ENCODE assay signal across 1 cellular context in the genomic region with DNA sequence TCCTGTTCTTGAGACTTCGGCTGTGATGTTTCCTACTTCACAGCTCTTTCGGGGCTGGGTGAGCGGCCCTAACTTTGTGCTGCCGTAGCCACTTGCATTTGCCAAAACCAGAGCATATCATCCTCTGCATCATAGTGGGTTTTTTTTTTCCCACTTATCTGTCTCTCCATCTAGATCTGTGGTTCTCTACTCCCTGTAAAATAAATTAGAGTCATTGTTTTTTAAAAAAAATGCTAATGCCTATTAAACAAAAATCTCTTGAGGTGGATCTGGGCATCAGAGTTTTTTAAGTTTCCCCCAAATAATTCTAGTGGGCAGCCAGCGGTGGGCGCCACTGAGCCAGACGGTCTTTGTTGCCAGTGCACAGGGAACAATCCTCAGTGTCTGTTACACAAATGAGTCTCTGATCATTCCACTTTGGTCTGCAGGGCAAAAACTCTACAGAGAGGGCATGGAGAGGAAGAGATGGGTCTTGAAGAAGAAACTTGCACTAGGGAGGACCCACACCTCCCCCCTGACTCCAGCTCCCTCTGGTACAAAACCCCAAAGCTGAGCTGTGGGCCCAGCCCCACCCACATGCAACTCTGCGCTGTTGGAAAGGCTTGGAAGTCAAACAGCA.
TF ChIP-seq lines count a peak whose summit lies in the region.

No MANE protein-coding gene starts in this region.

TF ChIP-seq in K562, 482 proteins besides CTCF, POLR2A, EP300 and RAD21 (continued from another document):
- TF ChIP-seq, protein P1, sequence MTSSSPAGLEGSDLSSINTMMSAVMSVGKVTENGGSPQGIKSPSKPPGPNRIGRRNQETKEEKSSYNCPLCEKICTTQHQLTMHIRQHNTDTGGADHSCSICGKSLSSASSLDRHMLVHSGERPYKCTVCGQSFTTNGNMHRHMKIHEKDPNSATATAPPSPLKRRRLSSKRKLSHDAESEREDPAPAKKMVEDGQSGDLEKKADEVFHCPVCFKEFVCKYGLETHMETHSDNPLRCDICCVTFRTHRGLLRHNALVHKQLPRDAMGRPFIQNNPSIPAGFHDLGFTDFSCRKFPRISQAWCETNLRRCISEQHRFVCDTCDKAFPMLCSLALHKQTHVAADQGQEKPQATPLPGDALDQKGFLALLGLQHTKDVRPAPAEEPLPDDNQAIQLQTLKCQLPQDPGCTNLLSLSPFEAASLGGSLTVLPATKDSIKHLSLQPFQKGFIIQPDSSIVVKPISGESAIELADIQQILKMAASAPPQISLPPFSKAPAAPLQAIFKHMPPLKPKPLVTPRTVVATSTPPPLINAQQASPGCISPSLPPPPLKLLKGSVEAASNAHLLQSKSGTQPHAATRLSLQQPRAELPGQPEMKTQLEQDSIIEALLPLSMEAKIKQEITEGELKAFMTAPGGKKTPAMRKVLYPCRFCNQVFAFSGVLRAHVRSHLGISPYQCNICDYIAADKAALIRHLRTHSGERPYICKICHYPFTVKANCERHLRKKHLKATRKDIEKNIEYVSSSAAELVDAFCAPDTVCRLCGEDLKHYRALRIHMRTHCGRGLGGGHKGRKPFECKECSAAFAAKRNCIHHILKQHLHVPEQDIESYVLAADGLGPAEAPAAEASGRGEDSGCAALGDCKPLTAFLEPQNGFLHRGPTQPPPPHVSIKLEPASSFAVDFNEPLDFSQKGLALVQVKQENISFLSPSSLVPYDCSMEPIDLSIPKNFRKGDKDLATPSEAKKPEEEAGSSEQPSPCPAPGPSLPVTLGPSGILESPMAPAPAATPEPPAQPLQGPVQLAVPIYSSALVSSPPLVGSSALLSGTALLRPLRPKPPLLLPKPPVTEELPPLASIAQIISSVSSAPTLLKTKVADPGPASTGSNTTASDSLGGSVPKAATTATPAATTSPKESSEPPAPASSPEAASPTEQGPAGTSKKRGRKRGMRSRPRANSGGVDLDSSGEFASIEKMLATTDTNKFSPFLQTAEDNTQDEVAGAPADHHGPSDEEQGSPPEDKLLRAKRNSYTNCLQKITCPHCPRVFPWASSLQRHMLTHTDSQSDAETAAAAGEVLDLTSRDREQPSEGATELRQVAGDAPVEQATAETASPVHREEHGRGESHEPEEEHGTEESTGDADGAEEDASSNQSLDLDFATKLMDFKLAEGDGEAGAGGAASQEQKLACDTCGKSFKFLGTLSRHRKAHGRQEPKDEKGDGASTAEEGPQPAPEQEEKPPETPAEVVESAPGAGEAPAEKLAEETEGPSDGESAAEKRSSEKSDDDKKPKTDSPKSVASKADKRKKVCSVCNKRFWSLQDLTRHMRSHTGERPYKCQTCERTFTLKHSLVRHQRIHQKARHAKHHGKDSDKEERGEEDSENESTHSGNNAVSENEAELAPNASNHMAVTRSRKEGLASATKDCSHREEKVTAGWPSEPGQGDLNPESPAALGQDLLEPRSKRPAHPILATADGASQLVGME (CRISPR knock-in tag; IDR thresholded peaks at IDR 0.05): no peak
- TF ChIP-seq, protein P2, sequence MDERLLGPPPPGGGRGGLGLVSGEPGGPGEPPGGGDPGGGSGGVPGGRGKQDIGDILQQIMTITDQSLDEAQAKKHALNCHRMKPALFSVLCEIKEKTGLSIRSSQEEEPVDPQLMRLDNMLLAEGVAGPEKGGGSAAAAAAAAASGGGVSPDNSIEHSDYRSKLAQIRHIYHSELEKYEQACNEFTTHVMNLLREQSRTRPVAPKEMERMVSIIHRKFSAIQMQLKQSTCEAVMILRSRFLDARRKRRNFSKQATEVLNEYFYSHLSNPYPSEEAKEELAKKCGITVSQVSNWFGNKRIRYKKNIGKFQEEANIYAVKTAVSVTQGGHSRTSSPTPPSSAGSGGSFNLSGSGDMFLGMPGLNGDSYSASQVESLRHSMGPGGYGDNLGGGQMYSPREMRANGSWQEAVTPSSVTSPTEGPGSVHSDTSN (CRISPR knock-in tag; IDR thresholded peaks at IDR 0.05; ENCODE audit: low read depth): no peak
- TF ChIP-seq, protein P2 (tag; conservative IDR thresholded peaks at IDR 0.05; ENCODE audit: low read depth): no peak
- no peak for TF ChIP-seq TEAD4 (IDR thresholded peaks at IDR 0.05; ENCODE audit: low read length)
- TF ChIP-seq TEAD4 (CRISPR knock-in tag; IDR thresholded peaks at IDR 0.05; ENCODE audit: borderline replicate concordance): no peak
- no peak for TF ChIP-seq ZNF197 (CRISPR knock-in tag; IDR thresholded peaks at IDR 0.05; ENCODE audit: low read depth)
- TF ChIP-seq, protein P3, sequence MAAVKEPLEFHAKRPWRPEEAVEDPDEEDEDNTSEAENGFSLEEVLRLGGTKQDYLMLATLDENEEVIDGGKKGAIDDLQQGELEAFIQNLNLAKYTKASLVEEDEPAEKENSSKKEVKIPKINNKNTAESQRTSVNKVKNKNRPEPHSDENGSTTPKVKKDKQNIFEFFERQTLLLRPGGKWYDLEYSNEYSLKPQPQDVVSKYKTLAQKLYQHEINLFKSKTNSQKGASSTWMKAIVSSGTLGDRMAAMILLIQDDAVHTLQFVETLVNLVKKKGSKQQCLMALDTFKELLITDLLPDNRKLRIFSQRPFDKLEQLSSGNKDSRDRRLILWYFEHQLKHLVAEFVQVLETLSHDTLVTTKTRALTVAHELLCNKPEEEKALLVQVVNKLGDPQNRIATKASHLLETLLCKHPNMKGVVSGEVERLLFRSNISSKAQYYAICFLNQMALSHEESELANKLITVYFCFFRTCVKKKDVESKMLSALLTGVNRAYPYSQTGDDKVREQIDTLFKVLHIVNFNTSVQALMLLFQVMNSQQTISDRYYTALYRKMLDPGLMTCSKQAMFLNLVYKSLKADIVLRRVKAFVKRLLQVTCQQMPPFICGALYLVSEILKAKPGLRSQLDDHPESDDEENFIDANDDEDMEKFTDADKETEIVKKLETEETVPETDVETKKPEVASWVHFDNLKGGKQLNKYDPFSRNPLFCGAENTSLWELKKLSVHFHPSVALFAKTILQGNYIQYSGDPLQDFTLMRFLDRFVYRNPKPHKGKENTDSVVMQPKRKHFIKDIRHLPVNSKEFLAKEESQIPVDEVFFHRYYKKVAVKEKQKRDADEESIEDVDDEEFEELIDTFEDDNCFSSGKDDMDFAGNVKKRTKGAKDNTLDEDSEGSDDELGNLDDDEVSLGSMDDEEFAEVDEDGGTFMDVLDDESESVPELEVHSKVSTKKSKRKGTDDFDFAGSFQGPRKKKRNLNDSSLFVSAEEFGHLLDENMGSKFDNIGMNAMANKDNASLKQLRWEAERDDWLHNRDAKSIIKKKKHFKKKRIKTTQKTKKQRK (IDR thresholded peaks at IDR 0.05; ENCODE audit: borderline replicate concordance, low read depth, low read length): no peak
- no peak for TF ChIP-seq ZNF445 (CRISPR knock-in tag; IDR thresholded peaks at IDR 0.05; ENCODE audit: low read depth)
